16 cellular contexts compared by ENCODE assay signal in genomic region chr11:14748093-14748492, GRCh38.
A peak's percentile ranks its signal among the peaks of the same experiment; 100 is the strongest.
DNase-seq lines count a peak whose midpoint lies in the region; ATAC-seq and FAIRE-seq lines count a peak whose summit lies in the region.
"Had no signal": no experiment of that assay in that cellular context is flagged by ENCODE, and none has a peak within 500 bp of the region (broad histone marks: within the 10 kb centered on the region; RNA-seq: fewer than 3 reads in every experiment).

No MANE protein-coding gene starts in this region.

- DNase-seq in DMS 273 treated with DMSO at 0.1 percent for 48 hours (lab: John Stamatoyannopoulos, UW) (peak; percentile 1), NCI-H524 (lab: John Stamatoyannopoulos, UW) (peak; percentile 10 to 49), islet precursor cell (no peak)
- DNase-seq: CD8-positive, alpha-beta T cell; COR-L47; DMS53; GF-D8; GM23248; IMR-90 had no signal

- peak; percentile 29 for FAIRE-seq in endometrium (lab: Jason Lieb, UNC)
- FAIRE-seq: D721Med, GM19239, H54 had no signal

- ATAC-seq in HG02588 (IDR thresholded peaks at IDR 0.05; ENCODE audit: unreplicated experiment) (no peak), GM21526 (IDR thresholded peaks at IDR 0.05; ENCODE audit: low FRiP score, unreplicated experiment) (no peak)
- ATAC-seq: CD8-positive, alpha-beta T cell; HCT116 had no signal
